Comparison of ENCODE assay signal across 8 cellular contexts in genomic region chr4:6019316-6020263, GRCh38. TPM values are rescaled to one million over a fixed set of nuclear protein-coding genes. Genes with fewer than 3 reads are reported as not detected.
A peak's percentile ranks its signal among the peaks of the same experiment; 100 is the strongest.
DNase-seq lines count a peak whose midpoint lies in the region; ATAC-seq, FAIRE-seq and TF ChIP-seq lines count a peak whose summit lies in the region.

No MANE protein-coding gene starts in this region.

- H3K4me1 Mint-ChIP-seq in CD4-positive, alpha-beta T cell (ENCODE audit: low read depth) = no peaks in the 10 kb centered on the region

- H3K9me3 ChIP-seq in CD4-positive, alpha-beta T cell (ENCODE audit: control insufficient read depth, low read length) = no peaks in the 10 kb centered on the region

- CTCF ChIA-PET in CD4-positive, alpha-beta T cell (lab: Charles Lee) = no interaction called here

- intact Hi-C loops in CD4-positive, alpha-beta T cell (cut with DNase I, micrococcal nuclease) = no loop called here

- peak; percentile 73 for FAIRE-seq in G401.6 (lab: Jason Lieb, UNC)

- TF ChIP-seq CTCF in CD4-positive, alpha-beta T cell (IDR thresholded peaks at IDR 0.05) = peak; percentile 71

- H3K27me3 ChIP-seq in CD4-positive, alpha-beta T cell (ENCODE audit: control insufficient read depth, insufficient read depth, low read length) = no peaks in the 10 kb centered on the region

- no peak overlapping the region for H3K4me3 Mint-ChIP-seq in CD4-positive, alpha-beta T cell

- no peak for DNase-seq in CD4-positive, alpha-beta T cell
- DNase-seq in NCI-H146 treated with DMSO at 0.1 percent for 48 hours (lab: John Stamatoyannopoulos, UW; ENCODE audit: unreplicated experiment) (peak; percentile 19), anterior cingulate cortex (lab: John Stamatoyannopoulos, UW) (peak in 40 of 58 donors; percentile 2 to 65 (median 24)), iPS-NIHi7 (ENCODE audit: extremely low spot score) (peak; percentile 83), stromal cell of bone marrow (ENCODE audit: low read depth) (peak; percentile 7), OCI-M2 (lab: John Stamatoyannopoulos, UW; ENCODE audit: unreplicated experiment) (no peak)

- POLR2A ChIA-PET in CD4-positive, alpha-beta T cell (lab: Charles Lee) = no interaction called here

- H3K27ac ChIP-seq in CD4-positive, alpha-beta T cell (ENCODE audit: low read depth, low read length) = no peak overlapping the region

- no peak for ATAC-seq in CD4-positive, alpha-beta T cell (ENCODE audit: poor library complexity)
- no peak for ATAC-seq in esophagus mucosa

- peaks cover 12% of the 10 kb centered on the region for H3K27me3 Mint-ChIP-seq in CD4-positive, alpha-beta T cell

- no peaks in the 10 kb centered on the region for H3K36me3 Mint-ChIP-seq in CD4-positive, alpha-beta T cell (ENCODE audit: low read depth)

- H3K9me3 Mint-ChIP-seq in CD4-positive, alpha-beta T cell = no peaks in the 10 kb centered on the region

- no peak overlapping the region for H3K27ac Mint-ChIP-seq in CD4-positive, alpha-beta T cell

RNA-seq across cellular contexts. Expression of gene C4orf50, which starts 1.4 kb away (rescaled TPM):
- under 1 TPM; 0.16 to 0.20 TPM for total RNA-seq in CD4-positive, alpha-beta T cell
- 0.04 TPM for total RNA-seq in esophagus mucosa

Comparison
In these comparisons a context has a peak if more than half of its experiments do, and no peak if none do; other contexts are left out.
1. DNase-seq: peak in NCI-H146 treated with DMSO at 0.1 percent for 48 hours (single experiment), anterior cingulate cortex (40 of 58), iPS-NIHi7 (single experiment) and stromal cell of bone marrow (single experiment); none in CD4-positive, alpha-beta T cell (0 of 10) and OCI-M2 (single experiment).